ENCODE assay signal across 17 cellular contexts in genomic region chr7:157125376-157126223, GRCh38.
"Had no signal": no experiment of that assay in that cellular context is flagged by ENCODE, and none has a peak within 500 bp of the region (broad histone marks: within the 10 kb centered on the region; RNA-seq: fewer than 3 reads in every experiment).

No MANE protein-coding gene starts in this region.

- H3K36me3 ChIP-seq: brain microvascular endothelial cell, left ventricle myocardium inferior, spleen, thyroid gland had no signal

- H3K4me1 ChIP-seq: left ventricle myocardium inferior, spleen, thyroid gland had no signal

- H3K4me3 ChIP-seq: left ventricle myocardium inferior, spleen, thyroid gland had no signal

- H3K4me1 Mint-ChIP-seq: activated B cell treated with CpG ODN at 0.5 μM for 24 hours; stimulated activated naive B cell treated with anti-CD40 and anti-IgM and Interleukin-4, amounts not matched to agents 10 μg/mL and 1 μg/mL and 100 μg/mL, for 72 hours had no signal

- H3K9me3 ChIP-seq: left ventricle myocardium inferior, spleen, thyroid gland had no signal

- H3K36me3 Mint-ChIP-seq: stimulated activated naive B cell treated with anti-CD40 and anti-IgM and Interleukin-4, amounts not matched to agents 10 μg/mL and 1 μg/mL and 100 μg/mL, for 72 hours had no signal

- H3K4me3 Mint-ChIP-seq: activated B cell treated with CpG ODN at 0.5 μM for 24 hours; activated CD8-positive, alpha-beta T cell treated with anti-CD3 and anti-CD28 coated beads for 36 hours; stimulated activated naive B cell treated with anti-CD40 and anti-IgM and Interleukin-4, amounts not matched to agents 10 μg/mL and 1 μg/mL and 100 μg/mL, for 72 hours had no signal

- H3K27ac ChIP-seq: brain microvascular endothelial cell, left ventricle myocardium inferior, spleen, thyroid gland had no signal

- H3K9me3 Mint-ChIP-seq: activated B cell treated with CpG ODN at 0.5 μM for 24 hours; activated CD8-positive, alpha-beta T cell treated with anti-CD3 and anti-CD28 coated beads for 36 hours; stimulated activated naive B cell treated with anti-CD40 and anti-IgM and Interleukin-4, amounts not matched to agents 10 μg/mL and 1 μg/mL and 100 μg/mL, for 72 hours had no signal

- DNase-seq: activated B cell treated with CpG ODN at 0.5 μM for 24 hours; activated CD4-positive, alpha-beta T cell treated with anti-CD3 and anti-CD28 coated beads for 48 hours; activated CD8-positive, alpha-beta T cell treated with anti-CD3 and anti-CD28 coated beads for 36 hours; activated effector memory CD4-positive, alpha-beta T cell treated with Interleukin-2 at 50 U/mL for 16 hours; activated naive CD4-positive, alpha-beta T cell treated with anti-CD3 and anti-CD28 coated beads, Interleukin-2, amount 50 U/mL, for 16 hours; activated T-cell treated with anti-CD3 and anti-CD28 coated beads, Interleukin-2, amount 50 U/mL, for 48 hours; aorta; brain microvascular endothelial cell; central memory CD4-positive, alpha-beta T cell; erythroblast; kidney glomerular epithelial cell; left ventricle myocardium inferior; retina; spleen; stimulated activated CD4-positive, alpha-beta T cell treated with anti-CD3 and anti-CD28 coated beads, Interleukin-4, amount 100 ng/mL, for 4 hours; stimulated activated naive B cell treated with anti-CD40 and anti-IgM and Interleukin-4, amounts not matched to agents 10 μg/mL and 1 μg/mL and 100 μg/mL, for 72 hours had no signal

- ATAC-seq: activated CD8-positive, alpha-beta T cell treated with anti-CD3 and anti-CD28 coated beads for 36 hours had no signal

- H3K27ac Mint-ChIP-seq: activated B cell treated with CpG ODN at 0.5 μM for 24 hours; activated CD8-positive, alpha-beta T cell treated with anti-CD3 and anti-CD28 coated beads for 36 hours; stimulated activated naive B cell treated with anti-CD40 and anti-IgM and Interleukin-4, amounts not matched to agents 10 μg/mL and 1 μg/mL and 100 μg/mL, for 72 hours had no signal

- H3K27me3 ChIP-seq: brain microvascular endothelial cell, thyroid gland had no signal
